Comparison of ENCODE assay signal across 7 cellular contexts in genomic region chr3:75816287-75816686, GRCh38. TPM values are rescaled to one million over a fixed set of nuclear protein-coding genes. Genes with fewer than 3 reads are reported as not detected.
DNase-seq lines count a peak whose midpoint lies in the region; TF ChIP-seq lines count a peak whose summit lies in the region.
"Not testable (repeated sequence)": the region's sequence is repeated elsewhere in the genome, so short reads cannot be mapped to it uniquely, and the experiment has no call there.

No MANE protein-coding gene starts in this region.

- H3K36me3 Mint-ChIP-seq in HFFc6 (ENCODE audit: low read depth); endodermal cell (ENCODE audit: low read depth): not testable (repeated sequence)

- not testable (repeated sequence) for H3K4me1 ChIP-seq in adipocyte (ENCODE audit: control insufficient read depth, insufficient read depth, low read length); endodermal cell (ENCODE audit: control insufficient read depth, insufficient read depth, low read length)
- H3K4me1 ChIP-seq in iPS-20b (ENCODE audit: insufficient read depth, low read length) (peaks cover 42% of the 10 kb centered on the region), osteoblast (ENCODE audit: insufficient read depth, low read length) (peaks cover 11% of the 10 kb centered on the region)

- H3K27me3 ChIP-seq in adipocyte (replicated peaks; ENCODE audit: control insufficient read depth, insufficient read depth, low read length); endodermal cell (ENCODE audit: control insufficient read depth, insufficient read depth, low read length, poor library complexity, severe bottlenecking); iPS-20b (ENCODE audit: insufficient read depth, low read length); osteoblast (ENCODE audit: insufficient read depth, low read length): not testable (repeated sequence)

- H3K9ac ChIP-seq in adipocyte (ENCODE audit: low read length); endodermal cell (ENCODE audit: extremely low read depth, low read length, poor library complexity, severe bottlenecking); iPS-20b (ENCODE audit: low read depth, low read length): not testable (repeated sequence)

- H3K9me3 Mint-ChIP-seq in HFFc6, endodermal cell: not testable (repeated sequence)

- not testable (repeated sequence) for TF ChIP-seq CTCF in HFFc6 (IDR thresholded peaks at IDR 0.05); endodermal cell (conservative IDR thresholded peaks at IDR 0.05); osteoblast (IDR thresholded peaks at IDR 0.05; ENCODE audit: extremely low read depth, low read depth, low read length)

- H3K4me3 ChIP-seq in adipocyte (ENCODE audit: low read length); endodermal cell (ENCODE audit: low read length); osteoblast (ENCODE audit: insufficient read depth, low read length): not testable (repeated sequence)
- H3K4me3 ChIP-seq in iPS-20b (ENCODE audit: low read length): peak overlapping the region; percentile 26; the same call in 1 of the 2 replicates

- H3K4me1 Mint-ChIP-seq in HFFc6 (ENCODE audit: low read depth): peaks cover 60% of the 10 kb centered on the region
- peaks cover 14% of the 10 kb centered on the region for H3K4me1 Mint-ChIP-seq in endodermal cell

- not testable (repeated sequence) for H4K20me1 ChIP-seq in osteoblast (ENCODE audit: insufficient read depth, low read length)

- H3K27me3 Mint-ChIP-seq in HFFc6 (ENCODE audit: insufficient read depth); endodermal cell (ENCODE audit: insufficient read depth): not testable (repeated sequence)

- H2AFZ ChIP-seq in osteoblast (ENCODE audit: low read length): peak overlapping the region; percentile 77

- peak overlapping the region; percentile 28 for H3K4me2 ChIP-seq in osteoblast (ENCODE audit: insufficient read depth, low read length)

- H3K9me3 ChIP-seq in adipocyte (ENCODE audit: control insufficient read depth, low read length); endodermal cell (ENCODE audit: control insufficient read depth, low read length); iPS-20b (ENCODE audit: insufficient read depth, low read depth, low read length); osteoblast (ENCODE audit: low read depth, low read length): not testable (repeated sequence)

- not testable (repeated sequence) for H3K27ac ChIP-seq in endodermal cell (ENCODE audit: low read depth, low read length); iPS-20b (ENCODE audit: low read length)
- H3K27ac ChIP-seq in osteoblast (ENCODE audit: low read depth, low read length): peak overlapping the region; percentile 71

- H3K79me2 ChIP-seq in osteoblast (ENCODE audit: insufficient read depth, low read length): not testable (repeated sequence)

- peak overlapping the region; percentile 87 for H3K27ac Mint-ChIP-seq in HFFc6
- H3K27ac Mint-ChIP-seq in endodermal cell: not testable (repeated sequence)

- peak; percentile 22 for DNase-seq in AG20443 (ENCODE audit: low spot score)
- not testable (repeated sequence) for DNase-seq in HFFc6; osteoblast (ENCODE audit: insufficient read length, low spot score, missing footprints)
- peak; percentile 41 for DNase-seq in NCI-H524 treated with DMSO at 0.1 percent for 48 hours (lab: John Stamatoyannopoulos, UW)
- DNase-seq in adipocyte (ENCODE audit: low read depth): peak; percentile 2
- DNase-seq in endodermal cell: peak; percentile 50

- peak overlapping the region; percentile 46 for H3K4me3 Mint-ChIP-seq in HFFc6
- H3K4me3 Mint-ChIP-seq in endodermal cell: not testable (repeated sequence)

- 61 to 74% methylated on average over 4 to 7 of the region's 7 CpGs for WGBS in endodermal cell (ENCODE audit: insufficient coverage in 1 of 2, insufficient read length in 1 of 2), 2 experiments

- H3K36me3 ChIP-seq in adipocyte (ENCODE audit: control insufficient read depth, insufficient read depth, low read length, severe bottlenecking); endodermal cell (ENCODE audit: control insufficient read depth, insufficient read depth, low read length); iPS-20b (ENCODE audit: insufficient read depth, low read depth, low read length); osteoblast (ENCODE audit: insufficient read depth, low read length): not testable (repeated sequence)

RNA-seq across cellular contexts. Expression of gene ZNF717, which starts 30.9 kb away (rescaled TPM):
- 1 to 10 TPM; 3.8 to 8.5 (median 8.3) TPM for total RNA-seq in HFFc6 (2021; fragmentation: NEBNext Ultra II Directional; extraction: Animal tissue kit (Norgen Biotek cat#: 25700))
- total RNA-seq in endodermal cell: 10 to 100 TPM in 1 of 2 donors, not detected in 1; 15.2 TPM
- 5.9 TPM for polyA plus RNA-seq in endodermal cell (2013, experiment 1 of 2)
- 7.0 TPM for polyA plus RNA-seq in endodermal cell (2013, experiment 2 of 2)
- 17.7 and 18.5 TPM in 2 replicates for total RNA-seq in osteoblast
